In genomic region chr21:18711662-18712061, GRCh38 we compare ENCODE assay signal across 29 cellular contexts.
DNase-seq lines count a peak whose midpoint lies in the region; ATAC-seq, FAIRE-seq and TF ChIP-seq lines count a peak whose summit lies in the region.
"Had no signal": no experiment of that assay in that cellular context is flagged by ENCODE, and none has a peak within 500 bp of the region (broad histone marks: within the 10 kb centered on the region; RNA-seq: fewer than 3 reads in every experiment).

No MANE protein-coding gene starts in this region.

- FAIRE-seq in K562 (lab: Jason Lieb, UNC), result no peak
- FAIRE-seq: A204.1, A549, D721Med had no signal

- no peaks in the 10 kb centered on the region for H3K9me1 ChIP-seq in K562 (ENCODE audit: control insufficient read depth, insufficient read depth, low read length)

- H3K27ac ChIP-seq in K562 (ENCODE audit: extremely low read depth, low read depth, low read length), result no peak overlapping the region
- H3K27ac ChIP-seq: 22Rv1; A549; BLaER1; BLaER1 treated with 17β-estradiol and CSF1 and Interleukin-3, amounts not matched to agents 10 nM and 100 nM; C4-2B had no signal

- WGBS in K562 (ENCODE audit: insufficient coverage, low coverage, missing lambda C conversion rate), result 29% methylated on average over 1 of the region's 1 CpG

- H3K79me2 ChIP-seq in K562 (ENCODE audit: control insufficient read depth, insufficient read depth, low read length), result peaks cover 1% of the 10 kb centered on the region; the same call in 1 of the 3 replicates

- no peaks in the 10 kb centered on the region for H3K9me3 ChIP-seq in K562 (replicated peaks; ENCODE audit: control insufficient read depth, insufficient read depth, low read depth, low read length)
- H3K9me3 ChIP-seq: A549, BE2C had no signal

- POLR2A ChIA-PET in K562 (lab: Yijun Ruan, JAX), result no interaction called here

- no peaks in the 10 kb centered on the region for H3K4me1 ChIP-seq in K562 (replicated peaks in 1 of 2; ENCODE audit: control insufficient read depth in 2 of 2, insufficient read depth in 2 of 2, low read length in 2 of 2)
- H3K4me1 ChIP-seq: A549, Caco-2 had no signal

- in situ Hi-C loops in K562 (cut with MboI), result no loop called here

- H4K20me1 ChIP-seq in K562 (replicated peaks; ENCODE audit: control insufficient read depth, insufficient read depth, low read length), result no peaks in the 10 kb centered on the region
- H4K20me1 ChIP-seq: BLaER1; BLaER1 treated with 17β-estradiol and CSF1 and Interleukin-3, amounts not matched to agents 10 nM and 100 nM had no signal

- DNase-seq in K562 (ENCODE audit: extremely low read depth in 1 of 4, low spot score in 3 of 4) (no peak), islet precursor cell (no peak)
- DNase-seq: 8988T; ACHN; AML-193; BE2C; C1 segment of cervical spinal cord; Caco-2; Calu3; CD4-positive, alpha-beta memory T cell; CD4-positive, alpha-beta T cell; CD4-positive, CD25-positive, alpha-beta regulatory T cell; CD8-positive, alpha-beta memory T cell; CD8-positive, alpha-beta T cell; COR-L47; DMS 273 treated with DMSO at 0.1 percent for 48 hours; DMS153; DMS53; DMS79; DMS79 treated with DMSO at 0.1 percent for 48 hours; DND-41; EL had no signal

- H2AFZ ChIP-seq in K562 (ENCODE audit: low read depth, low read length), result no peak overlapping the region

- no peak overlapping the region for H3K9ac ChIP-seq in K562 (ENCODE audit: insufficient read depth in 1 of 2, low read depth in 2 of 2, low read length in 2 of 2)
- H3K9ac ChIP-seq: BLaER1; BLaER1 treated with 17β-estradiol and CSF1 and Interleukin-3, amounts not matched to agents 10 nM and 100 nM had no signal

- no peak for TF ChIP-seq POLR2A in K562 (conservative IDR thresholded peaks at IDR 0.05)

- H3K4me3 ChIP-seq in K562, result no peak overlapping the region
- H3K4me3 ChIP-seq: A549; BLaER1; BLaER1 treated with 17β-estradiol and CSF1 and Interleukin-3, amounts not matched to agents 10 nM and 100 nM had no signal

- no peak for TF ChIP-seq CTCF in K562 (IDR thresholded peaks at IDR 0.05 in 2 of 3, conservative IDR thresholded peaks at IDR 0.05 in 1 of 3; ENCODE audit: insufficient read depth in 2 of 3, low read depth in 1 of 3, low read length in 3 of 3)

- no peak for TF ChIP-seq EP300 in K562 (IDR thresholded peaks at IDR 0.05; ENCODE audit: low read length)

- TF ChIP-seq RAD21 in K562 (CRISPR knock-in tag; conservative IDR thresholded peaks at IDR 0.05 in 1 of 2, IDR thresholded peaks at IDR 0.05 in 1 of 2), result no peak

- no TSS peak for BruUV-seq in K562 (replicated peaks; lab: Mats Ljungman, UMichigan)

- no peak overlapping the region for H3K4me2 ChIP-seq in K562 (ENCODE audit: insufficient read depth, low read length)
- H3K4me2 ChIP-seq: A549; BLaER1; BLaER1 treated with 17β-estradiol and CSF1 and Interleukin-3, amounts not matched to agents 10 nM and 100 nM had no signal

- ATAC-seq in K562, result no peak
- ATAC-seq: A549; CD8-positive, alpha-beta T cell had no signal

- CTCF ChIA-PET in K562 (lab: Yijun Ruan, JAX; ENCODE audit: low intra/inter-chr PET ratio), result no interaction called here

- intact Hi-C loops in K562 (cut with micrococcal nuclease), result no loop called here

- H3K27me3 ChIP-seq in K562 (ENCODE audit: control insufficient read depth in 2 of 2, insufficient read depth in 2 of 2, low read length in 2 of 2), result no peaks in the 10 kb centered on the region
- H3K27me3 ChIP-seq: BE2C; BLaER1; BLaER1 treated with 17β-estradiol and CSF1 and Interleukin-3, amounts not matched to agents 10 nM and 100 nM had no signal

- no peaks in the 10 kb centered on the region for H3K36me3 ChIP-seq in K562 (ENCODE audit: control insufficient read depth, insufficient read depth, low read length)
- H3K36me3 ChIP-seq: BE2C; BLaER1; BLaER1 treated with 17β-estradiol and CSF1 and Interleukin-3, amounts not matched to agents 10 nM and 100 nM had no signal

TF ChIP-seq in K562, 482 proteins besides CTCF, POLR2A, EP300 and RAD21:
- TF ChIP-seq ZNF707 (CRISPR knock-in tag; conservative IDR thresholded peaks at IDR 0.05) (peak; percentile 93), HNRNPLL (IDR thresholded peaks at IDR 0.05; ENCODE audit: low read depth, low read length, poor library complexity, severe bottlenecking) (no peak)
- TF ChIP-seq, protein P1, sequence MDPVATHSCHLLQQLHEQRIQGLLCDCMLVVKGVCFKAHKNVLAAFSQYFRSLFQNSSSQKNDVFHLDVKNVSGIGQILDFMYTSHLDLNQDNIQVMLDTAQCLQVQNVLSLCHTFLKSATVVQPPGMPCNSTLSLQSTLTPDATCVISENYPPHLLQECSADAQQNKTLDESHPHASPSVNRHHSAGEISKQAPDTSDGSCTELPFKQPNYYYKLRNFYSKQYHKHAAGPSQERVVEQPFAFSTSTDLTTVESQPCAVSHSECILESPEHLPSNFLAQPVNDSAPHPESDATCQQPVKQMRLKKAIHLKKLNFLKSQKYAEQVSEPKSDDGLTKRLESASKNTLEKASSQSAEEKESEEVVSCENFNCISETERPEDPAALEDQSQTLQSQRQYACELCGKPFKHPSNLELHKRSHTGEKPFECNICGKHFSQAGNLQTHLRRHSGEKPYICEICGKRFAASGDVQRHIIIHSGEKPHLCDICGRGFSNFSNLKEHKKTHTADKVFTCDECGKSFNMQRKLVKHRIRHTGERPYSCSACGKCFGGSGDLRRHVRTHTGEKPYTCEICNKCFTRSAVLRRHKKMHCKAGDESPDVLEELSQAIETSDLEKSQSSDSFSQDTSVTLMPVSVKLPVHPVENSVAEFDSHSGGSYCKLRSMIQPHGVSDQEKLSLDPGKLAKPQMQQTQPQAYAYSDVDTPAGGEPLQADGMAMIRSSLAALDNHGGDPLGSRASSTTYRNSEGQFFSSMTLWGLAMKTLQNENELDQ (CRISPR knock-in tag; IDR thresholded peaks at IDR 0.05; ENCODE audit: borderline replicate concordance), result no peak
